Comparison of ENCODE assay signal across 8 cellular contexts in genomic region chr1:27563407-27564263, GRCh38. TPM values are rescaled to one million over a fixed set of nuclear protein-coding genes. Genes with fewer than 3 reads are reported as not detected.
DNase-seq lines count a peak whose midpoint lies in the region; ATAC-seq and TF ChIP-seq lines count a peak whose summit lies in the region.

No MANE protein-coding gene starts in this region.

- WGBS in adrenal gland, 4 donors: 28 to 41% (median 35%) methylated on average over 4 to 10 of the region's 10 CpGs

- H3K36me3 ChIP-seq in adrenal gland (replicated peaks in 1 of 2) (peaks cover 0 to 3% of the 10 kb centered on the region in 2 donors), iPS-15b (ENCODE audit: control insufficient read depth, insufficient read depth, low read length) (peaks cover 5% of the 10 kb centered on the region)

- DNase-seq in ELF-1 (ENCODE audit: low read depth, low spot score): peak; percentile 55
- DNase-seq in adrenal gland: peak; percentile 69 to 91 (median 88)
- no peak for DNase-seq in DMS 273 (lab: John Stamatoyannopoulos, UW; ENCODE audit: unreplicated experiment)
- DNase-seq in retina: no peak

- H3K27me3 ChIP-seq in adrenal gland (no peaks in the 10 kb centered on the region), iPS-15b (ENCODE audit: control insufficient read depth, insufficient read depth, low read length) (no peaks in the 10 kb centered on the region)

- intact Hi-C loops in adrenal gland (cut with DNase I): no loop called here

- no peak overlapping the region for H3K4me3 ChIP-seq in adrenal gland
- H3K4me3 ChIP-seq in iPS-15b (ENCODE audit: low read depth, low read length): no peak overlapping the region
- H3K4me3 ChIP-seq in skin epidermis: no peak overlapping the region

- H3K4me1 ChIP-seq in adrenal gland (replicated peaks in 1 of 2) (peaks cover 78 to 93% of the 10 kb centered on the region in 2 donors), iPS-15b (ENCODE audit: control insufficient read depth, insufficient read depth, low read length) (peaks cover 20% of the 10 kb centered on the region)

- H3K27ac ChIP-seq in adrenal gland (peak overlapping the region; percentile 71 to 96 (median 86)), skin epidermis (peak overlapping the region in 17 of 21 experiments; percentile 4 to 90 (median 66))

- H3K9me3 ChIP-seq in adrenal gland (replicated peaks in 1 of 3) (no peaks in the 10 kb centered on the region), iPS-15b (ENCODE audit: control insufficient read depth, insufficient read depth, low read length) (no peaks in the 10 kb centered on the region)

- H3K9ac ChIP-seq in iPS-15b (ENCODE audit: low read depth, low read length): peak overlapping the region; percentile 5

- TF ChIP-seq CTCF in adrenal gland (IDR thresholded peaks at IDR 0.05): no peak

- ATAC-seq in HG02610 (IDR thresholded peaks at IDR 0.05; ENCODE audit: unreplicated experiment) (no peak), GM19023 (IDR thresholded peaks at IDR 0.05; ENCODE audit: unreplicated experiment) (no peak)

- TF ChIP-seq POLR2A in adrenal gland (IDR thresholded peaks at IDR 0.05): peak in 1 of 2 donors; percentile 30

RNA-seq across cellular contexts. Expression of gene AHDC1, which starts 40.3 kb away (rescaled TPM):
- total RNA-seq in adrenal gland: 100 to 1,000 TPM in 1 of 8 donors, 10 to 100 TPM in 7; 43.9 to 111 (median 71.8) TPM
- 10 to 100 TPM; 10.4 to 98.5 (median 27.0) TPM for polyA plus RNA-seq in adrenal gland

Comparison
In these comparisons a context has a peak if more than half of its experiments do, and no peak if none do; other contexts are left out.
1. DNase-seq: peak in ELF-1 (single experiment) and adrenal gland (7 of 7); none in DMS 273 (single experiment) and retina (single experiment).